ENCODE assay signal across 8 cellular contexts in the genomic region with DNA sequence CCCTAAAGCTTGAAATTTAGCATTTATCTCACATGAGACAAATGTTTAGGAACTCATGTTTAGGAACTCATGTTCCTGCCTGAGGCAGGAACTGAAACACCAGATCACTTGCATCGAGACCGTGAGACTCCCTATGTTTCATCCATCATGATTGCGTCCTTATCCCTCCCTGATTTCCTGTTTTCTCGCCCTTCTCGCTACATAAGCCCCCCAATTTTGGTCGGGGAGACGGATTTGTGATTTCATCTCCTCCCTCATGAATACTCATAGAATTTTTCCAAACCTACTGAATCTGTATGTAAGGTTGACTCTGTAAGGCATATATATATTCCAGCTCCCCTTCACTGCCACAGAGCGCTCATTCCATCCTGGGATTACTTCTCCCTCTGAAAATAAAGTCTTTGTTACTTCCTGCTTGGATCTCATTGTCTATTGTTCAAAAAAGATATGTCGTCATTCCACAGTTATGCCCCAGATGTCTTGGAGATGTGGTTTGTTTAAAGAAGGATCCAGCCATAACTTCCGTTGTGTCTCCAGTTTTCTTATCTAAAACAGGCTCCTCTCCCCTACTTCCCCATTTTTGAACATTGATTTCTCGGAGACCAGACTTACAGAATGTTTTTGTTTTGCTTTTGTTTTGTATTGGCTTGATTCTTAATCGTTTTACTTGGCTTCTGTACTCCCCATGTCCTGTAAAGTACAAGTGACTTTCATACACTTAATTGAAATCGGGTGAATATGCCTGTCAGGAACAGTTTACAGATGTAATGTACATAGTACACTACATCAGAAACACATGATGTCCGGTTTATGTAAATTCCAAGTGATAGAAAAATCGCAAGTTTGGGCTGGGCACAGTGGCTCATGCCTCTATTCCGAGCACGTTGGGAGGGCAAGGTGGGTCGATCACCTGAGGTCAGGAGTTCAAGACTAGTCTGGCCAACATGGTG.
DNase-seq lines count a peak whose midpoint lies in the region; FAIRE-seq and TF ChIP-seq lines count a peak whose summit lies in the region.

No MANE protein-coding gene starts in this region.

- no peak for TF ChIP-seq CTCF in liver (IDR thresholded peaks at IDR 0.05; ENCODE audit: low read depth, low read length, missing input control)

- H3K27me3 Mint-ChIP-seq in activated naive CD8-positive, alpha-beta T cell treated with anti-CD3 and anti-CD28 coated beads for 36 hours = peaks cover 4% of the 10 kb centered on the region

- no peak for FAIRE-seq in urothelium cell line (lab: Jason Lieb, UNC)

- DNase-seq in AG20443 (ENCODE audit: low spot score) (peak; percentile 62), H4 (ENCODE audit: low spot score) (peak; percentile 82), NCI-H82 (lab: John Stamatoyannopoulos, UW) (peak; percentile 89), urothelium cell line (ENCODE audit: low spot score) (peak; percentile 56), cortex of kidney (lab: John Stamatoyannopoulos, UW) (no peak)
- no peak for DNase-seq in activated naive CD8-positive, alpha-beta T cell treated with anti-CD3 and anti-CD28 coated beads for 36 hours

- WGBS in liver = 10% methylated on average over 18 of the region's 18 CpGs

- peaks cover 21% of the 10 kb centered on the region for H3K4me1 Mint-ChIP-seq in activated naive CD8-positive, alpha-beta T cell treated with anti-CD3 and anti-CD28 coated beads for 36 hours

- no peaks in the 10 kb centered on the region for H3K36me3 ChIP-seq in liver (ENCODE audit: control insufficient read depth in 4 of 4, insufficient read depth in 3 of 4, low read depth in 1 of 4, low read length in 3 of 4)

- peak overlapping the region; percentile 45 to 88 (median 85) for H3K4me3 ChIP-seq in liver (ENCODE audit: low read depth in 1 of 3, low read length in 3 of 3)

- no peaks in the 10 kb centered on the region for H3K9me3 ChIP-seq in liver (ENCODE audit: control insufficient read depth in 4 of 4, low read length in 3 of 4)

- H3K9ac ChIP-seq in liver (ENCODE audit: low read depth in 1 of 2, low read length in 2 of 2) = peak overlapping the region; percentile 38 to 92

- H3K4me3 Mint-ChIP-seq in activated naive CD8-positive, alpha-beta T cell treated with anti-CD3 and anti-CD28 coated beads for 36 hours = no peak overlapping the region

- no peak overlapping the region for H3K27ac Mint-ChIP-seq in activated naive CD8-positive, alpha-beta T cell treated with anti-CD3 and anti-CD28 coated beads for 36 hours

- no peaks in the 10 kb centered on the region for H3K27me3 ChIP-seq in liver (ENCODE audit: control insufficient read depth in 4 of 4, insufficient read depth in 4 of 4, low read length in 3 of 4)

- H3K36me3 Mint-ChIP-seq in activated naive CD8-positive, alpha-beta T cell treated with anti-CD3 and anti-CD28 coated beads for 36 hours = peaks cover 5% of the 10 kb centered on the region

- H3K4me1 ChIP-seq in liver (ENCODE audit: control insufficient read depth in 4 of 4, insufficient read depth in 4 of 4, low read length in 3 of 4) = peaks cover 2 to 14% (median 6%) of the 10 kb centered on the region in 4 donors

- H3K27ac ChIP-seq in cingulate gyrus (ENCODE audit: low read depth, low read length) = peak overlapping the region; percentile 79
- H3K27ac ChIP-seq in liver (ENCODE audit: low read depth in 1 of 2, low read length in 2 of 2) = peak overlapping the region; percentile 90

- TF ChIP-seq RAD21 in liver (IDR thresholded peaks at IDR 0.05) = no peak

- H3K9me3 Mint-ChIP-seq in activated naive CD8-positive, alpha-beta T cell treated with anti-CD3 and anti-CD28 coated beads for 36 hours = peaks cover 1% of the 10 kb centered on the region

TF ChIP-seq in liver, 16 proteins besides CTCF, POLR2A, EP300 and RAD21:
- no peak for TF ChIP-seq HNF4G (IDR thresholded peaks at IDR 0.05)
- TF ChIP-seq SP1 (IDR thresholded peaks at IDR 0.05) = peak; percentile 0
- no peak for TF ChIP-seq HNF4A (conservative IDR thresholded peaks at IDR 0.05)
- no peak for TF ChIP-seq GABPA (IDR thresholded peaks at IDR 0.05 in 1 of 2, conservative IDR thresholded peaks at IDR 0.05 in 1 of 2)
- no peak for TF ChIP-seq JUND (IDR thresholded peaks at IDR 0.05)

Comparison
In these comparisons a context has a peak if more than half of its experiments do, and no peak if none do; other contexts are left out.
1. DNase-seq: peak in AG20443 (single experiment), H4 (single experiment), NCI-H82 (single experiment) and urothelium cell line (single experiment); none in activated naive CD8-positive, alpha-beta T cell treated with anti-CD3 and anti-CD28 coated beads for 36 hours (single experiment) and cortex of kidney (single experiment).